In genomic region chr4:174828845-174829701, GRCh38 we compare ENCODE assay signal across 1 cellular context.
TF ChIP-seq lines count a peak whose summit lies in the region.

Gene GLRA3 (minus strand): TSS chr4:174829247. CDS start chr4:174828811, 436 bp downstream.

TF ChIP-seq in H1, 55 proteins besides CTCF, POLR2A, EP300 and RAD21 (continued from another document):
- peak; percentile 49; the same call in 1 of the 2 replicates for TF ChIP-seq PHF8 (conservative IDR thresholded peaks at IDR 0.05; ENCODE audit: low read depth, low read length)
- peak; percentile 86 for TF ChIP-seq TAF1 (IDR thresholded peaks at IDR 0.05; ENCODE audit: low read depth, low read length)
- TF ChIP-seq CREB1 (IDR thresholded peaks at IDR 0.05): peak; percentile 58
- peak; percentile 54 for TF ChIP-seq CHD7 (IDR thresholded peaks at IDR 0.05; ENCODE audit: insufficient replicate concordance, low read length)
- TF ChIP-seq RBBP5 (IDR thresholded peaks at IDR 0.05; ENCODE audit: borderline replicate concordance, low read depth, low read length): peak; percentile 50; the same call in 1 of the 2 replicates
- peak; percentile 95 to 98 for TF ChIP-seq SIN3A (conservative IDR thresholded peaks at IDR 0.05 in 1 of 2, IDR thresholded peaks at IDR 0.05 in 1 of 2; ENCODE audit: low read depth in 1 of 2, low read length in 2 of 2)
- TF ChIP-seq POLR2AphosphoS5 (IDR thresholded peaks at IDR 0.05; ENCODE audit: low read depth, low read length): peak; percentile 66; the same call in 1 of the 2 replicates
- peak; percentile 86 for TF ChIP-seq E2F6 (IDR thresholded peaks at IDR 0.05)
- TF ChIP-seq CBX8 (IDR thresholded peaks at IDR 0.05; ENCODE audit: borderline replicate concordance, low read depth, low read length): no peak
- TF ChIP-seq SP1 (IDR thresholded peaks at IDR 0.05; ENCODE audit: low read depth, low read length): 0 out of 2 replicates have a peak, but pooled peaks have one; percentile 12
- TF ChIP-seq TEAD4 (IDR thresholded peaks at IDR 0.05; ENCODE audit: low read depth, low read length): peak; percentile 52; the same call in 1 of the 2 replicates
- peak; percentile 61 for TF ChIP-seq SAP30 (IDR thresholded peaks at IDR 0.05; ENCODE audit: insufficient read depth, insufficient replicate concordance, low read length)
- TF ChIP-seq TBP (IDR thresholded peaks at IDR 0.05; ENCODE audit: low read depth, low read length): peak; percentile 61
- TF ChIP-seq SRF (IDR thresholded peaks at IDR 0.05; ENCODE audit: low read depth, low read length): no peak
- TF ChIP-seq SIRT6 (IDR thresholded peaks at IDR 0.05; ENCODE audit: low read length): no peak
- peak; percentile 89 for TF ChIP-seq ASH2L (IDR thresholded peaks at IDR 0.05; ENCODE audit: low read length)
